Comparison of ENCODE assay signal across 30 cellular contexts in the genomic region with DNA sequence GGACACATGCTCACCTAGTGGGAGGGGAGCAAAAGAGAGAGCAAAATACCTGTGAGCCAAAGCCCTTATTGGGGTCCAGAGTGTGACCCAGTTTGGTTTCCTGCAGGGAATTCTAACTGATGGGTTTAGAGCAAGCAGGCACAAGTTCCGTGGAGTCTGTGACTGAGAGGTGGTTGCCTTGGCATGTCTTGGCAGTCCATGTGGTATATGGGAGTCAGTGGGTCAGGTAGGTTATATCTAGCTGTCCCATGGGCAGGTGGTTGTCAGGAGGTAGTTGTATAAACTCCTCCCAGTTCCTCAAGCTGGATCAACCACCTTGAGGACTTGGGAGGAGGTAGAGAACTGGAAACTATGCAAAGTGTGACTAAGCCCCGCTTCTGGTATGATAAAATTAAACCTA.
"Had no signal": no experiment of that assay in that cellular context is flagged by ENCODE, and none has a peak within 500 bp of the region (broad histone marks: within the 10 kb centered on the region; RNA-seq: fewer than 3 reads in every experiment).

No MANE protein-coding gene starts in this region.

- H3K4me3 ChIP-seq: left ventricle myocardium inferior, lung, mucosa of descending colon, pancreas, prostate gland, skin epidermis, stomach, testis, thyroid gland, transverse colon, upper lobe of left lung had no signal

- DNase-seq: hypothalamus; immature natural killer cell; left ventricle myocardium inferior; midbrain; mucosa of descending colon; naive thymus-derived CD4-positive, alpha-beta T cell; nucleus accumbens; pancreas; posterior cingulate gyrus; retina; right cardiac atrium; stimulated activated CD4-positive, alpha-beta T cell treated with anti-CD3 and anti-CD28 coated beads, Interleukin-12 subunit alpha, Interleukin-12 subunit beta, amount 100 ng/mL, for 4 hours; stimulated activated CD4-positive, alpha-beta T cell treated with anti-CD3 and anti-CD28 coated beads, Interleukin-15, amount 100 ng/mL, for 24 hours; stimulated activated CD4-positive, alpha-beta T cell treated with anti-CD3 and anti-CD28 coated beads, Interleukin-2, amount 100 ng/mL, for 24 hours; stimulated activated CD4-positive, alpha-beta T cell treated with anti-CD3 and anti-CD28 coated beads, Interleukin-4, amount 100 ng/mL, for 1 hour; stimulated activated naive B cell treated with anti-CD40 and anti-IgM and Interleukin-4, amounts not matched to agents 10 μg/mL and 1 μg/mL and 100 μg/mL, for 72 hours; stimulated activated naive CD8-positive, alpha-beta T cell treated with anti-CD3 and anti-CD28 coated beads, Interleukin-15, Interleukin-2, amounts not matched to agents 100 U/mL and 50 U/mL, for 24 hours; stomach; testis; thyroid gland; transverse colon; upper lobe of left lung had no signal

- H3K4me1 ChIP-seq: left ventricle myocardium inferior, pancreas, prostate gland, stomach, testis, thyroid gland, transverse colon, upper lobe of left lung had no signal

- ATAC-seq: mucosa of descending colon; naive thymus-derived CD4-positive, alpha-beta T cell; natural killer cell treated with Interleukin-12 subunit alpha and Interleukin-12 subunit beta and Interleukin-15 and Interleukin-18, amount 100 ng/mL, for 72 hours; pancreas; right cardiac atrium; sciatic nerve; stimulated activated naive B cell treated with anti-CD40 and anti-IgM and Interleukin-4, amounts not matched to agents 10 μg/mL and 1 μg/mL and 100 μg/mL, for 72 hours; stimulated activated naive CD8-positive, alpha-beta T cell treated with anti-CD3 and anti-CD28 coated beads, Interleukin-15, Interleukin-2, amounts not matched to agents 100 U/mL and 50 U/mL, for 24 hours had no signal

- H3K4me3 Mint-ChIP-seq: immature natural killer cell; memory B cell; naive thymus-derived CD4-positive, alpha-beta T cell; natural killer cell treated with Interleukin-12 subunit alpha and Interleukin-12 subunit beta and Interleukin-15 and Interleukin-18, amount 100 ng/mL, for 72 hours; stimulated activated naive B cell treated with anti-CD40 and anti-IgM and Interleukin-4, amounts not matched to agents 10 μg/mL and 1 μg/mL and 100 μg/mL, for 72 hours had no signal

- H3K27me3 Mint-ChIP-seq: memory B cell; naive thymus-derived CD4-positive, alpha-beta T cell; natural killer cell treated with Interleukin-12 subunit alpha and Interleukin-12 subunit beta and Interleukin-15 and Interleukin-18, amount 100 ng/mL, for 72 hours; stimulated activated naive B cell treated with anti-CD40 and anti-IgM and Interleukin-4, amounts not matched to agents 10 μg/mL and 1 μg/mL and 100 μg/mL, for 72 hours had no signal

- FAIRE-seq: islet of Langerhans, pancreas, urothelium cell line had no signal

- H3K27ac ChIP-seq: left ventricle myocardium inferior, pancreas, prostate gland, skin epidermis, stomach, testis, thyroid gland, transverse colon, upper lobe of left lung had no signal

- H3K36me3 ChIP-seq: left ventricle myocardium inferior, pancreas, prostate gland, stomach, thyroid gland, transverse colon, upper lobe of left lung had no signal

- H3K9me3 Mint-ChIP-seq: stimulated activated naive B cell treated with anti-CD40 and anti-IgM and Interleukin-4, amounts not matched to agents 10 μg/mL and 1 μg/mL and 100 μg/mL, for 72 hours had no signal

- H3K27ac Mint-ChIP-seq: immature natural killer cell; memory B cell; naive thymus-derived CD4-positive, alpha-beta T cell; natural killer cell treated with Interleukin-12 subunit alpha and Interleukin-12 subunit beta and Interleukin-15 and Interleukin-18, amount 100 ng/mL, for 72 hours; stimulated activated naive B cell treated with anti-CD40 and anti-IgM and Interleukin-4, amounts not matched to agents 10 μg/mL and 1 μg/mL and 100 μg/mL, for 72 hours had no signal

- H3K27me3 ChIP-seq: pancreas, stomach, testis, thyroid gland, transverse colon, upper lobe of left lung had no signal

- H3K9me3 ChIP-seq: mucosa of descending colon, pancreas, prostate gland, testis, thyroid gland, transverse colon, upper lobe of left lung had no signal

- H3K4me1 Mint-ChIP-seq: immature natural killer cell; naive thymus-derived CD4-positive, alpha-beta T cell; stimulated activated naive B cell treated with anti-CD40 and anti-IgM and Interleukin-4, amounts not matched to agents 10 μg/mL and 1 μg/mL and 100 μg/mL, for 72 hours had no signal

- H3K36me3 Mint-ChIP-seq: immature natural killer cell; memory B cell; naive thymus-derived CD4-positive, alpha-beta T cell; natural killer cell treated with Interleukin-12 subunit alpha and Interleukin-12 subunit beta and Interleukin-15 and Interleukin-18, amount 100 ng/mL, for 72 hours; stimulated activated naive B cell treated with anti-CD40 and anti-IgM and Interleukin-4, amounts not matched to agents 10 μg/mL and 1 μg/mL and 100 μg/mL, for 72 hours had no signal
